Comparison of ENCODE assay signal across 22 cellular contexts in genomic region chr3:89613241-89613640, GRCh38.
"Had no signal": no experiment of that assay in that cellular context is flagged by ENCODE, and none has a peak within 500 bp of the region (broad histone marks: within the 10 kb centered on the region; RNA-seq: fewer than 3 reads in every experiment).

No MANE protein-coding gene starts in this region.

- H3K27me3 Mint-ChIP-seq: activated CD4-positive, alpha-beta memory T cell treated with anti-CD3 and anti-CD28 coated beads for 36 hours; activated CD4-positive, alpha-beta T cell treated with anti-CD3 and anti-CD28 coated beads, Interleukin-2, amount 10 ng/mL, durations not matched to agents 7 days and 5 days; activated naive CD8-positive, alpha-beta T cell; activated T-helper 17 cell treated with anti-CD3 and anti-CD28 coated beads, Interleukin-2, amount 50 U/mL, for 72 hours; T-helper 17 cell had no signal

- ATAC-seq: activated T-helper 17 cell treated with anti-CD3 and anti-CD28 coated beads, Interleukin-2, amount 50 U/mL, for 72 hours; T-helper 17 cell had no signal

- H3K4me3 Mint-ChIP-seq: activated CD4-positive, alpha-beta memory T cell treated with anti-CD3 and anti-CD28 coated beads for 36 hours; activated CD4-positive, alpha-beta T cell treated with anti-CD3 and anti-CD28 coated beads, Interleukin-2, amount 10 ng/mL, durations not matched to agents 7 days and 5 days; activated naive CD4-positive, alpha-beta T cell treated with anti-CD3 and anti-CD28 coated beads for 36 hours; activated naive CD8-positive, alpha-beta T cell; activated T-helper 17 cell treated with anti-CD3 and anti-CD28 coated beads, Interleukin-2, amount 50 U/mL, for 72 hours; T-helper 17 cell had no signal

- H3K4me1 Mint-ChIP-seq: activated CD4-positive, alpha-beta T cell treated with anti-CD3 and anti-CD28 coated beads, Interleukin-2, amount 10 ng/mL, durations not matched to agents 7 days and 5 days; activated T-helper 17 cell treated with anti-CD3 and anti-CD28 coated beads, Interleukin-2, amount 50 U/mL, for 72 hours; T-helper 17 cell had no signal

- DNase-seq: activated CD4-positive, alpha-beta memory T cell treated with anti-CD3 and anti-CD28 coated beads for 36 hours; activated CD4-positive, alpha-beta T cell treated with anti-CD3 and anti-CD28 coated beads, Interleukin-2, amount 10 ng/mL, durations not matched to agents 7 days and 5 days; activated CD4-positive, CD25-positive, alpha-beta regulatory T cell; activated CD8-positive, alpha-beta memory T cell treated with anti-CD3 and anti-CD28 coated beads for 24 hours; activated gamma-delta T cell; activated naive CD4-positive, alpha-beta T cell treated with anti-CD3 and anti-CD28 coated beads for 36 hours; activated T-cell treated with anti-CD3 and anti-CD28 coated beads for 4 hours; activated T-cell treated with anti-CD3 and anti-CD28 coated beads, Interleukin-2, amount 50 U/mL, for 48 hours; KG1; MV-4-11; NCI-H1092 treated with DMSO at 0.1 percent for 48 hours; NCI-H1436; NCI-H1694 treated with DMSO at 0.1 percent for 48 hours; NCI-H2029 treated with DMSO at 0.1 percent for 48 hours; NCI-H345; NCI-H510A; NCI-H526 treated with DMSO at 0.1 percent for 48 hours; SHP77; T-helper 17 cell; T-helper 9 cell had no signal

- H3K36me3 Mint-ChIP-seq: activated CD4-positive, alpha-beta memory T cell treated with anti-CD3 and anti-CD28 coated beads for 36 hours; activated naive CD8-positive, alpha-beta T cell had no signal

- H3K27ac Mint-ChIP-seq: activated CD4-positive, alpha-beta memory T cell treated with anti-CD3 and anti-CD28 coated beads for 36 hours; activated CD4-positive, alpha-beta T cell treated with anti-CD3 and anti-CD28 coated beads, Interleukin-2, amount 10 ng/mL, durations not matched to agents 7 days and 5 days; activated naive CD4-positive, alpha-beta T cell treated with anti-CD3 and anti-CD28 coated beads for 36 hours; activated naive CD8-positive, alpha-beta T cell; activated T-helper 17 cell treated with anti-CD3 and anti-CD28 coated beads, Interleukin-2, amount 50 U/mL, for 72 hours; T-helper 17 cell had no signal
